ENCODE assay signal across 20 cellular contexts in genomic region chr12:107356937-107357295, GRCh38.
A peak's percentile ranks its signal among the peaks of the same experiment; 100 is the strongest.
DNase-seq lines count a peak whose midpoint lies in the region; ATAC-seq, FAIRE-seq and TF ChIP-seq lines count a peak whose summit lies in the region.
"Had no signal": no experiment of that assay in that cellular context is flagged by ENCODE, and none has a peak within 500 bp of the region (broad histone marks: within the 10 kb centered on the region; RNA-seq: fewer than 3 reads in every experiment).

No MANE protein-coding gene starts in this region.

- no peak overlapping the region for H3K4ac ChIP-seq in IMR-90 (ENCODE audit: low read depth, low read length)
- no peak overlapping the region for H3K4ac ChIP-seq in trophoblast cell (ENCODE audit: low read depth, low read length)

- H2BK20ac ChIP-seq in IMR-90 (ENCODE audit: low read depth, low read length), result no peak overlapping the region

- H2BK15ac ChIP-seq in IMR-90 (ENCODE audit: low read depth, low read length), result no peak overlapping the region

- no peak overlapping the region for H3K14ac ChIP-seq in IMR-90 (replicated peaks; ENCODE audit: low read depth, low read length)
- no peak overlapping the region for H3K14ac ChIP-seq in trophoblast cell (ENCODE audit: low read length)

- H4K8ac ChIP-seq in IMR-90 (ENCODE audit: low read depth in 2 of 2, low read length in 2 of 2), result no peak overlapping the region
- no peak overlapping the region for H4K8ac ChIP-seq in trophoblast cell (ENCODE audit: low read depth, low read length)

- H4K5ac ChIP-seq in IMR-90 (ENCODE audit: low read depth, low read length), result no peak overlapping the region

- TF ChIP-seq CTCF in SK-N-SH (IDR thresholded peaks at IDR 0.05), result no peak
- no peak for TF ChIP-seq CTCF in A549 (IDR thresholded peaks at IDR 0.05)
- TF ChIP-seq CTCF in IMR-90 (conservative IDR thresholded peaks at IDR 0.05; ENCODE audit: low read depth, low read length), result no peak

- H2AFZ ChIP-seq in SK-N-SH (ENCODE audit: low read depth) (no peak overlapping the region), IMR-90 (replicated peaks; ENCODE audit: low read length, poor library complexity) (no peak overlapping the region), trophoblast cell (ENCODE audit: insufficient read depth, low read length, poor library complexity) (no peak overlapping the region)

- H2AK5ac ChIP-seq in IMR-90 (ENCODE audit: low read depth, low read length) (no peak overlapping the region), trophoblast cell (ENCODE audit: low read length) (no peak overlapping the region)

- TF ChIP-seq POLR2A in A549 (IDR thresholded peaks at IDR 0.05; ENCODE audit: low read length) (no peak), IMR-90 (IDR thresholded peaks at IDR 0.05; ENCODE audit: low read depth, low read length) (no peak), GM12891 (IDR thresholded peaks at IDR 0.05; ENCODE audit: low read depth, low read length) (no peak)

- FAIRE-seq in A549 (lab: Jason Lieb, UNC), result no peak
- no peak for FAIRE-seq in GM12891 (lab: Jason Lieb, UNC)
- FAIRE-seq: A204.1, GM12892 had no signal

- H3K56ac ChIP-seq in IMR-90 (ENCODE audit: extremely low read depth, insufficient read depth, low read length), result no peak overlapping the region

- H4K91ac ChIP-seq in IMR-90 (ENCODE audit: insufficient read depth, low read depth, low read length) (no peak overlapping the region), trophoblast cell (ENCODE audit: low read depth, low read length) (no peak overlapping the region)

- H3K27ac ChIP-seq in SK-N-SH (ENCODE audit: low read depth in 2 of 2, low read length in 1 of 2), result no peak overlapping the region
- peak overlapping the region; percentile 94 to 96; a peak in 5 of 6 replicates for H3K27ac ChIP-seq in A549
- no peak overlapping the region for H3K27ac ChIP-seq in IMR-90 (ENCODE audit: insufficient read depth, low read length)
- no peak overlapping the region for H3K27ac ChIP-seq in trophoblast cell (ENCODE audit: low read depth, low read length)
- H3K27ac ChIP-seq: 22Rv1 had no signal

- no peak overlapping the region for H3K9ac ChIP-seq in SK-N-SH
- H3K9ac ChIP-seq in IMR-90 (ENCODE audit: low read depth, low read length), result no peak overlapping the region
- H3K9ac ChIP-seq in trophoblast cell (ENCODE audit: low read length), result no peak overlapping the region

- no peaks in the 10 kb centered on the region for H3K9me2 ChIP-seq in SK-N-SH

- no peak overlapping the region for H3K4me3 ChIP-seq in SK-N-SH (ENCODE audit: low read depth in 2 of 2, low read length in 1 of 2)
- H3K4me3 ChIP-seq in A549, result no peak overlapping the region
- no peak overlapping the region for H3K4me3 ChIP-seq in IMR-90 (ENCODE audit: insufficient read depth, low read depth, low read length)
- H3K4me3 ChIP-seq in trophoblast cell (ENCODE audit: low read depth, low read length), result no peak overlapping the region
- H3K4me3 ChIP-seq: HAP-1 had no signal

- H4K20me1 ChIP-seq in SK-N-SH (ENCODE audit: insufficient read depth), result no peaks in the 10 kb centered on the region
- H4K20me1 ChIP-seq in IMR-90 (ENCODE audit: insufficient read depth, low read length), result no peaks in the 10 kb centered on the region

- DNase-seq in SK-N-SH (no peak), A549 (ENCODE audit: low read depth in 1 of 2, low spot score in 1 of 2) (no peak), IMR-90 (no peak), trophoblast cell (peak; percentile 68 to 89), GM12891 (ENCODE audit: insufficient read length, low spot score) (no peak)
- no peak for DNase-seq in activated CD8-positive, alpha-beta memory T cell treated with anti-CD3 and anti-CD28 coated beads, Interleukin-2, amount 50 U/mL, for 48 hours
- DNase-seq: AML-193; BE2C; C1 segment of cervical spinal cord; Calu3; CD4-positive, alpha-beta memory T cell; COR-L47; DMS53; GF-D8; GOT3 had no signal

- H3K18ac ChIP-seq in IMR-90 (ENCODE audit: low read depth, low read length) (no peak overlapping the region), trophoblast cell (ENCODE audit: low read length) (no peak overlapping the region)

- dilution Hi-C loops in IMR-90 (cut with HindIII; ENCODE audit: low sequenced_read_pairs, unreplicated experiment), result no loop called here

- H2BK120ac ChIP-seq in IMR-90 (ENCODE audit: low read depth, low read length) (no peak overlapping the region), trophoblast cell (ENCODE audit: insufficient read depth, low read length, poor library complexity) (no peak overlapping the region)

- intact Hi-C loops in IMR-90 (cut with micrococcal nuclease), result no loop called here

- no peak overlapping the region for H4K12ac ChIP-seq in trophoblast cell (ENCODE audit: low read depth, low read length)

- H3F3A ChIP-seq in SK-N-SH (replicated peaks; ENCODE audit: insufficient read depth), result no peaks in the 10 kb centered on the region

- no peak overlapping the region for H2BK12ac ChIP-seq in trophoblast cell (ENCODE audit: low read length)

- no peaks in the 10 kb centered on the region for H3K79me1 ChIP-seq in IMR-90 (ENCODE audit: low read depth in 1 of 2, low read length in 2 of 2)
- no peaks in the 10 kb centered on the region for H3K79me1 ChIP-seq in trophoblast cell (ENCODE audit: low read length)

- H3K36me3 ChIP-seq in SK-N-SH (replicated peaks in 1 of 2; ENCODE audit: control insufficient read depth in 1 of 2, insufficient read depth in 2 of 2, low read length in 1 of 2) (no peaks in the 10 kb centered on the region), IMR-90 (ENCODE audit: control insufficient read depth, insufficient read depth, low read length) (no peaks in the 10 kb centered on the region), trophoblast cell (ENCODE audit: control insufficient read depth in 1 of 2, insufficient read depth in 2 of 2, low read length in 2 of 2) (no peaks in the 10 kb centered on the region)
- H3K36me3 ChIP-seq: BE2C, HAP-1 had no signal

- ATAC-seq in SK-N-SH treated with all-trans-retinoic acid at 6 μM for 48 hours, result no peak
- ATAC-seq in A549, result no peak; a peak in 1 of 6 replicates
- ATAC-seq in IMR-90 (ENCODE audit: low read depth), result peak; percentile 10; the same call in 1 of the 2 replicates

- BruUV-seq in IMR-90 (replicated peaks; lab: Mats Ljungman, UMichigan), result no TSS peak

- no peaks in the 10 kb centered on the region for H3K79me2 ChIP-seq in SK-N-SH (ENCODE audit: insufficient read depth)
- no peaks in the 10 kb centered on the region for H3K79me2 ChIP-seq in trophoblast cell (ENCODE audit: control insufficient read depth, insufficient read depth, low read length, poor library complexity)

- no peak overlapping the region for H2AK9ac ChIP-seq in IMR-90 (replicated peaks; ENCODE audit: low read depth, low read length, poor library complexity)

- H3K9me1 ChIP-seq in IMR-90 (ENCODE audit: insufficient read depth, low read length), result no peaks in the 10 kb centered on the region

- POLR2A ChIA-PET in SK-N-SH (lab: Yijun Ruan, JAX), result no interaction called here
- POLR2A ChIA-PET in A549 (lab: Yijun Ruan, JAX), result interaction anchor here (0.6 to 1.1 kb wide), 3 partner anchors 8 to 23 kb away, joined by 3 to 6 read pairs (median 3); no protein-coding TSS in a partner anchor
- POLR2A ChIA-PET in IMR-90 (lab: Charles Lee; ENCODE audit: unreplicated experiment), result no interaction called here

- H3K4me1 ChIP-seq in SK-N-SH (ENCODE audit: control insufficient read depth in 1 of 2, insufficient read depth in 2 of 2, low read depth in 1 of 2, low read length in 1 of 2) (peaks cover 0 to 3% of the 10 kb centered on the region in 2 experiments; a peak in 1 of 4 replicates), A549 (peaks cover 78% of the 10 kb centered on the region), IMR-90 (ENCODE audit: control insufficient read depth, insufficient read depth, low read length) (peaks cover 4% of the 10 kb centered on the region), trophoblast cell (ENCODE audit: control insufficient read depth in 1 of 2, insufficient read depth in 2 of 2, low read length in 2 of 2) (no peaks in the 10 kb centered on the region)
- H3K4me1 ChIP-seq: BE2C, HAP-1 had no signal

- no peak for TF ChIP-seq RAD21 in SK-N-SH (IDR thresholded peaks at IDR 0.05; ENCODE audit: low read length)
- TF ChIP-seq RAD21 in A549 (conservative IDR thresholded peaks at IDR 0.05 in 1 of 2, IDR thresholded peaks at IDR 0.05 in 1 of 2), result no peak
- TF ChIP-seq RAD21 in IMR-90 (IDR thresholded peaks at IDR 0.05; ENCODE audit: low read length), result no peak

- H3K4me2 ChIP-seq in SK-N-SH, result no peak overlapping the region
- H3K4me2 ChIP-seq in A549, result peak overlapping the region; percentile 65
- H3K4me2 ChIP-seq in IMR-90 (ENCODE audit: low read depth, low read length), result no peak overlapping the region
- no peak overlapping the region for H3K4me2 ChIP-seq in trophoblast cell (ENCODE audit: low read length)

- no peak overlapping the region for H3K23ac ChIP-seq in IMR-90 (ENCODE audit: low read depth, low read length)
- H3K23ac ChIP-seq in trophoblast cell (ENCODE audit: low read length), result no peak overlapping the region

- in situ Hi-C loops in IMR-90 (cut with MboI; ENCODE audit: low sequenced_read_pairs), result no loop called here

- H3K9me3 ChIP-seq in SK-N-SH (no peaks in the 10 kb centered on the region), A549 (peaks cover 12% of the 10 kb centered on the region; the same call in 2 of the 3 replicates), IMR-90 (ENCODE audit: control insufficient read depth, insufficient read depth, low read length) (no peaks in the 10 kb centered on the region), trophoblast cell (ENCODE audit: insufficient read depth, low read depth, low read length) (no peaks in the 10 kb centered on the region)
- H3K9me3 ChIP-seq: BE2C, HAP-1 had no signal

- WGBS in SK-N-SH (ENCODE audit: low lambda C conversion rate), result 52% methylated on average over 2 of the region's 2 CpGs
- WGBS in A549 (ENCODE audit: missing lambda C conversion rate), result 54% methylated on average over 2 of the region's 2 CpGs
- 55% methylated on average over 1 of the region's 2 CpGs; no CpG with 5 or more reads in 1 of the 2 experiments for WGBS in IMR-90 (ENCODE audit: extremely low coverage in 2 of 2, insufficient read length in 1 of 2), 2 experiments
- no CpG with 5 or more reads among the region's 2 CpGs for WGBS in trophoblast cell (ENCODE audit: extremely low coverage, insufficient coverage, insufficient read length)

- no peak overlapping the region for H2BK5ac ChIP-seq in IMR-90 (ENCODE audit: low read depth, low read length, poor library complexity, severe bottlenecking)
- no peak overlapping the region for H2BK5ac ChIP-seq in trophoblast cell (ENCODE audit: low read depth, low read length, poor library complexity)

- H3K27me3 ChIP-seq in SK-N-SH (ENCODE audit: insufficient read depth) (no peaks in the 10 kb centered on the region), IMR-90 (ENCODE audit: control insufficient read depth, insufficient read depth, low read length) (0 out of 2 replicates have a peak, but pooled peaks cover 2% of the 10 kb centered on the region), trophoblast cell (ENCODE audit: insufficient read depth, low read length) (no peaks in the 10 kb centered on the region)
- H3K27me3 ChIP-seq: BE2C had no signal

- CTCF ChIA-PET in SK-N-SH (lab: Yijun Ruan, JAX), result interaction anchor here (1.3 to 2.3 kb wide), 4 partner anchors 14 to 225 kb away, joined by 4 to 10 read pairs (median 6); no protein-coding TSS in a partner anchor
- CTCF ChIA-PET in A549 (lab: Yijun Ruan, JAX), result interaction anchor here (0.7 to 2.1 kb wide), 10 partner anchors 18 to 314 kb away, joined by 3 to 10 read pairs (median 4); a partner anchor contains a TSS
- CTCF ChIA-PET in IMR-90 (lab: Yijun Ruan, JAX), result interaction anchor here (1.9 kb wide), 1 partner anchor 225 kb away, joined by 4 read pairs; no protein-coding TSS in a partner anchor

- TF ChIP-seq EP300 in SK-N-SH (IDR thresholded peaks at IDR 0.05; ENCODE audit: borderline replicate concordance in 1 of 2, low read depth in 1 of 2, low read length in 1 of 2) (no peak), A549 (IDR thresholded peaks at IDR 0.05) (no peak)

Comparison
In these comparisons a context has a peak if more than half of its experiments do, and no peak if none do; other contexts are left out.
1. DNase-seq: peak in trophoblast cell (2 of 2); none in SK-N-SH (single experiment), A549 (0 of 2), IMR-90 (single experiment), activated CD8-positive, alpha-beta memory T cell treated with anti-CD3 and anti-CD28 coated beads, Interleukin-2, amount 50 U/mL, for 48 hours (single experiment) and GM12891 (single experiment).
2. H3K27ac ChIP-seq: peak in A549 (2 of 2); none in SK-N-SH (0 of 2), IMR-90 (single experiment) and trophoblast cell (single experiment).